In genomic region chr14:49218436-49219092, GRCh38 we compare ENCODE assay signal across 22 cellular contexts.
A peak's percentile ranks its signal among the peaks of the same experiment; 100 is the strongest.
DNase-seq lines count a peak whose midpoint lies in the region; ATAC-seq, FAIRE-seq and TF ChIP-seq lines count a peak whose summit lies in the region.
"Had no signal": no experiment of that assay in that cellular context is flagged by ENCODE, and none has a peak within 500 bp of the region (broad histone marks: within the 10 kb centered on the region; RNA-seq: fewer than 3 reads in every experiment).

No MANE protein-coding gene starts in this region.

- peaks cover 3% of the 10 kb centered on the region for H3K9me3 Mint-ChIP-seq in natural killer cell treated with Interleukin-12 subunit alpha and Interleukin-12 subunit beta and Interleukin-15 and Interleukin-18, amount 100 ng/mL, for 72 hours
- H3K9me3 Mint-ChIP-seq: activated naive CD4-positive, alpha-beta T cell treated with anti-CD3 and anti-CD28 coated beads for 36 hours; effector memory CD8-positive, alpha-beta T cell had no signal

- FAIRE-seq in urothelium cell line (lab: Jason Lieb, UNC) = peak; percentile 96

- no peak for TF ChIP-seq CTCF in right atrium auricular region (IDR thresholded peaks at IDR 0.05)
- no peak for TF ChIP-seq CTCF in astrocyte of the cerebellum (IDR thresholded peaks at IDR 0.05; ENCODE audit: low read depth, low read length, missing control alignments)

- DNase-seq in Right ventricle myocardium superior (no peak), right atrium auricular region (ENCODE audit: low spot score) (no peak), astrocyte of the cerebellum (ENCODE audit: low read depth) (peak; percentile 76), left ventricle myocardium superior (no peak), urothelium cell line (ENCODE audit: low spot score) (peak; percentile 62), NCI-H82 treated with DMSO at 0.1 percent for 48 hours (lab: John Stamatoyannopoulos, UW; ENCODE audit: unreplicated experiment) (no peak)
- no peak for DNase-seq in natural killer cell treated with Interleukin-12 subunit alpha and Interleukin-12 subunit beta and Interleukin-15 and Interleukin-18, amount 100 ng/mL, for 72 hours (ENCODE audit: low spot score)
- DNase-seq in central memory CD4-positive, alpha-beta T cell = no peak
- DNase-seq: activated CD4-positive, alpha-beta T cell treated with anti-CD3 and anti-CD28 coated beads for 4 hours; activated CD8-positive, alpha-beta memory T cell treated with anti-CD3 and anti-CD28 coated beads, Interleukin-2, amount 50 U/mL, for 48 hours; activated naive CD4-positive, alpha-beta T cell treated with anti-CD3 and anti-CD28 coated beads for 36 hours; CD4-positive, alpha-beta T cell; DND-41; effector memory CD8-positive, alpha-beta T cell; KBM-7; NCI-H1048; sigmoid colon; substantia nigra had no signal

- intact Hi-C loops in Right ventricle myocardium superior (cut with DNase I) (no loop called here), left ventricle myocardium superior (cut with micrococcal nuclease) (no loop called here)

- no peaks in the 10 kb centered on the region for H3K27me3 ChIP-seq in right atrium auricular region
- H3K27me3 ChIP-seq: cardiac muscle cell, neutrophil, sigmoid colon had no signal

- H3K4me3 Mint-ChIP-seq in natural killer cell treated with Interleukin-12 subunit alpha and Interleukin-12 subunit beta and Interleukin-15 and Interleukin-18, amount 100 ng/mL, for 72 hours = no peak overlapping the region
- H3K4me3 Mint-ChIP-seq: activated naive CD4-positive, alpha-beta T cell treated with anti-CD3 and anti-CD28 coated beads for 36 hours; CD4-positive, alpha-beta T cell; effector memory CD8-positive, alpha-beta T cell had no signal

- H3K4me1 ChIP-seq in right atrium auricular region = no peaks in the 10 kb centered on the region
- H3K4me1 ChIP-seq: HAP-1 had no signal

- no peak overlapping the region for H3K27ac Mint-ChIP-seq in natural killer cell treated with Interleukin-12 subunit alpha and Interleukin-12 subunit beta and Interleukin-15 and Interleukin-18, amount 100 ng/mL, for 72 hours
- H3K27ac Mint-ChIP-seq: activated naive CD4-positive, alpha-beta T cell treated with anti-CD3 and anti-CD28 coated beads for 36 hours; CD4-positive, alpha-beta T cell; effector memory CD8-positive, alpha-beta T cell had no signal

- H3K9me3 ChIP-seq in right atrium auricular region = no peaks in the 10 kb centered on the region
- H3K9me3 ChIP-seq: HAP-1, mucosa of descending colon, neutrophil, sigmoid colon had no signal

- H3K27me3 Mint-ChIP-seq in natural killer cell treated with Interleukin-12 subunit alpha and Interleukin-12 subunit beta and Interleukin-15 and Interleukin-18, amount 100 ng/mL, for 72 hours = peaks cover 0 to 5% of the 10 kb centered on the region in 2 donors
- H3K27me3 Mint-ChIP-seq: CD4-positive, alpha-beta T cell had no signal

- in situ Hi-C loops in astrocyte of the cerebellum (cut with HindIII; ENCODE audit: low sequenced_read_pairs) = no loop called here

- peak; percentile 52 for ATAC-seq in Right ventricle myocardium superior (ENCODE audit: poor library complexity)
- ATAC-seq in left ventricle myocardium superior = peak; percentile 41
- no peak for ATAC-seq in natural killer cell treated with Interleukin-12 subunit alpha and Interleukin-12 subunit beta and Interleukin-15 and Interleukin-18, amount 100 ng/mL, for 72 hours
- ATAC-seq: effector memory CD8-positive, alpha-beta T cell; mucosa of descending colon had no signal

- no peaks in the 10 kb centered on the region for H3K36me3 ChIP-seq in right atrium auricular region
- H3K36me3 ChIP-seq: cardiac muscle cell, HAP-1, neutrophil, sigmoid colon had no signal

- no peak overlapping the region for H3K27ac ChIP-seq in right atrium auricular region
- H3K27ac ChIP-seq: cardiac muscle cell, neutrophil had no signal

- H3K4me3 ChIP-seq in right atrium auricular region (no peak overlapping the region), astrocyte of the cerebellum (ENCODE audit: low read depth, low read length) (no peak overlapping the region)
- H3K4me3 ChIP-seq: cardiac muscle cell, HAP-1, mucosa of descending colon, sigmoid colon had no signal

- H3K36me3 Mint-ChIP-seq in natural killer cell treated with Interleukin-12 subunit alpha and Interleukin-12 subunit beta and Interleukin-15 and Interleukin-18, amount 100 ng/mL, for 72 hours = no peaks in the 10 kb centered on the region

- H3K4me1 Mint-ChIP-seq in natural killer cell treated with Interleukin-12 subunit alpha and Interleukin-12 subunit beta and Interleukin-15 and Interleukin-18, amount 100 ng/mL, for 72 hours (ENCODE audit: low read depth in 2 of 2) = no peaks in the 10 kb centered on the region

Comparison
In these comparisons a context has a peak if more than half of its experiments do, and no peak if none do; other contexts are left out.
1. ATAC-seq: peak in Right ventricle myocardium superior (single experiment) and left ventricle myocardium superior (single experiment); none in natural killer cell treated with Interleukin-12 subunit alpha and Interleukin-12 subunit beta and Interleukin-15 and Interleukin-18, amount 100 ng/mL, for 72 hours (0 of 2).
2. DNase-seq: peak in astrocyte of the cerebellum (single experiment) and urothelium cell line (single experiment); none in Right ventricle myocardium superior (single experiment), right atrium auricular region (single experiment), left ventricle myocardium superior (single experiment), natural killer cell treated with Interleukin-12 subunit alpha and Interleukin-12 subunit beta and Interleukin-15 and Interleukin-18, amount 100 ng/mL, for 72 hours (single experiment), NCI-H82 treated with DMSO at 0.1 percent for 48 hours (single experiment) and central memory CD4-positive, alpha-beta T cell (single experiment).